Comparison of ENCODE assay signal across 15 cellular contexts in genomic region chrX:124045109-124045508, GRCh38.
"Had no signal": no experiment of that assay in that cellular context is flagged by ENCODE, and none has a peak within 500 bp of the region (broad histone marks: within the 10 kb centered on the region; RNA-seq: fewer than 3 reads in every experiment).

No MANE protein-coding gene starts in this region.

- DNase-seq: activated CD4-positive, alpha-beta T cell treated with anti-CD3 and anti-CD28 coated beads, Interleukin-2, amount 50 U/mL, for 4 hours; activated CD8-positive, alpha-beta memory T cell treated with anti-CD3 and anti-CD28 coated beads, Interleukin-2, amount 10 ng/mL, durations not matched to agents 7 days and 5 days; activated effector memory CD4-positive, alpha-beta T cell treated with anti-CD3 and anti-CD28 coated beads, Interleukin-2, amount 50 U/mL, for 16 hours; activated naive CD8-positive, alpha-beta T cell treated with anti-CD3 and anti-CD28 coated beads for 36 hours; activated T-cell treated with anti-CD3 and anti-CD28 coated beads, Interleukin-2, amount 50 U/mL, for 24 hours; dorsolateral prefrontal cortex; hypothalamus; left ventricle myocardium superior; nephron progenitor cell; occipital lobe; stimulated activated CD4-positive, alpha-beta T cell treated with anti-CD3 and anti-CD28 coated beads, Interleukin-2, amount 100 ng/mL, for 48 hours; stimulated activated naive B cell treated with anti-CD40 and anti-IgM and Interleukin-4, amounts not matched to agents 10 μg/mL and 1 μg/mL and 100 μg/mL, for 72 hours; tibial artery had no signal

- H3K27ac ChIP-seq: ascending aorta, dorsolateral prefrontal cortex, tibial artery had no signal

- H3K9me3 ChIP-seq: ascending aorta, tibial artery had no signal

- H3K4me3 Mint-ChIP-seq: activated CD8-positive, alpha-beta memory T cell treated with anti-CD3 and anti-CD28 coated beads, Interleukin-2, amount 10 ng/mL, durations not matched to agents 7 days and 5 days; activated naive CD8-positive, alpha-beta T cell treated with anti-CD3 and anti-CD28 coated beads for 36 hours; activated T-cell treated with anti-CD3 and anti-CD28 coated beads, Interleukin-2, amount 50 U/mL, for 24 hours; nephron progenitor cell; stimulated activated naive B cell treated with anti-CD40 and anti-IgM and Interleukin-4, amounts not matched to agents 10 μg/mL and 1 μg/mL and 100 μg/mL, for 72 hours had no signal

- H3K9me3 Mint-ChIP-seq: activated naive CD8-positive, alpha-beta T cell treated with anti-CD3 and anti-CD28 coated beads for 36 hours; activated T-cell treated with anti-CD3 and anti-CD28 coated beads, Interleukin-2, amount 50 U/mL, for 24 hours; stimulated activated naive B cell treated with anti-CD40 and anti-IgM and Interleukin-4, amounts not matched to agents 10 μg/mL and 1 μg/mL and 100 μg/mL, for 72 hours had no signal

- H3K27me3 ChIP-seq: ascending aorta, tibial artery had no signal

- H3K4me3 ChIP-seq: ascending aorta, dorsolateral prefrontal cortex, tibial artery had no signal

- H3K27ac Mint-ChIP-seq: activated CD8-positive, alpha-beta memory T cell treated with anti-CD3 and anti-CD28 coated beads, Interleukin-2, amount 10 ng/mL, durations not matched to agents 7 days and 5 days; activated naive CD8-positive, alpha-beta T cell treated with anti-CD3 and anti-CD28 coated beads for 36 hours; nephron progenitor cell; stimulated activated naive B cell treated with anti-CD40 and anti-IgM and Interleukin-4, amounts not matched to agents 10 μg/mL and 1 μg/mL and 100 μg/mL, for 72 hours had no signal

- H3K4me1 Mint-ChIP-seq: nephron progenitor cell; stimulated activated naive B cell treated with anti-CD40 and anti-IgM and Interleukin-4, amounts not matched to agents 10 μg/mL and 1 μg/mL and 100 μg/mL, for 72 hours had no signal

- H3K27me3 Mint-ChIP-seq: activated CD8-positive, alpha-beta memory T cell treated with anti-CD3 and anti-CD28 coated beads, Interleukin-2, amount 10 ng/mL, durations not matched to agents 7 days and 5 days; activated naive CD8-positive, alpha-beta T cell treated with anti-CD3 and anti-CD28 coated beads for 36 hours; activated T-cell treated with anti-CD3 and anti-CD28 coated beads, Interleukin-2, amount 50 U/mL, for 24 hours; stimulated activated naive B cell treated with anti-CD40 and anti-IgM and Interleukin-4, amounts not matched to agents 10 μg/mL and 1 μg/mL and 100 μg/mL, for 72 hours had no signal

- H3K4me1 ChIP-seq: ascending aorta, tibial artery had no signal

- ATAC-seq: activated CD8-positive, alpha-beta memory T cell treated with anti-CD3 and anti-CD28 coated beads, Interleukin-2, amount 10 ng/mL, durations not matched to agents 7 days and 5 days; esophagus mucosa; left ventricle myocardium superior; stimulated activated naive B cell treated with anti-CD40 and anti-IgM and Interleukin-4, amounts not matched to agents 10 μg/mL and 1 μg/mL and 100 μg/mL, for 72 hours had no signal
